ENCODE assay signal across 1 cellular context in genomic region chr16:1929578-1930337, GRCh38.
A peak's percentile ranks its signal among the peaks of the same experiment; 100 is the strongest.
TF ChIP-seq lines count a peak whose summit lies in the region.

No MANE protein-coding gene starts in this region.

TF ChIP-seq in GM12878, 131 proteins besides CTCF, POLR2A, EP300 and RAD21 (continued from another document):
- no peak for TF ChIP-seq MLLT1 (IDR thresholded peaks at IDR 0.05)
- no peak for TF ChIP-seq KAT2A (conservative IDR thresholded peaks at IDR 0.05; ENCODE audit: control insufficient read depth, low read depth, low read length)
- no peak for TF ChIP-seq SIX5 (IDR thresholded peaks at IDR 0.05; ENCODE audit: low read depth, low read length, severe bottlenecking)
- TF ChIP-seq ZNF207 (IDR thresholded peaks at IDR 0.05; ENCODE audit: borderline replicate concordance), result peak; percentile 60; the same call in 1 of the 2 replicates
- TF ChIP-seq RCOR1 (conservative IDR thresholded peaks at IDR 0.05; ENCODE audit: low read depth, low read length), result no peak
- TF ChIP-seq POU2F2 (IDR thresholded peaks at IDR 0.05; ENCODE audit: borderline replicate concordance, low read depth, low read length), result no peak
- TF ChIP-seq SMAD5 (IDR thresholded peaks at IDR 0.05; ENCODE audit: low read depth), result no peak
- TF ChIP-seq NFYA (IDR thresholded peaks at IDR 0.05; ENCODE audit: borderline replicate concordance, low read depth, low read length), result no peak
- no peak for TF ChIP-seq GABPA (IDR thresholded peaks at IDR 0.05; ENCODE audit: low read depth)
- TF ChIP-seq SKIL (IDR thresholded peaks at IDR 0.05; ENCODE audit: low read depth, poor library complexity, severe bottlenecking), result no peak
- no peak for TF ChIP-seq NR2C1 (IDR thresholded peaks at IDR 0.05)
- TF ChIP-seq EED (IDR thresholded peaks at IDR 0.05; ENCODE audit: low read depth), result no peak
- TF ChIP-seq ZNF622 (IDR thresholded peaks at IDR 0.05), result no peak
- TF ChIP-seq ZSCAN29 (IDR thresholded peaks at IDR 0.05), result peak; percentile 70; the same call in 1 of the 2 replicates
- no peak for TF ChIP-seq KLF5 (IDR thresholded peaks at IDR 0.05; ENCODE audit: partially characterized antibody)
- TF ChIP-seq LARP7 (IDR thresholded peaks at IDR 0.05), result peak; percentile 92
- TF ChIP-seq MTA3 (IDR thresholded peaks at IDR 0.05; ENCODE audit: borderline replicate concordance, low read length), result no peak
- no peak for TF ChIP-seq HDAC2 (IDR thresholded peaks at IDR 0.05)
- TF ChIP-seq RAD51 (IDR thresholded peaks at IDR 0.05), result no peak
- no peak for TF ChIP-seq BCL11A (IDR thresholded peaks at IDR 0.05; ENCODE audit: low read depth, low read length)
- TF ChIP-seq EGR1 (IDR thresholded peaks at IDR 0.05; ENCODE audit: borderline replicate concordance in 1 of 2, low read depth in 2 of 2, low read length in 2 of 2), result 0 out of 3 replicates have a peak, but pooled peaks of 1 of the 2 experiments have one; percentile 46
